ENCODE assay signal across 10 cellular contexts in genomic region chr3:81339040-81339845, GRCh38.
DNase-seq lines count a peak whose midpoint lies in the region; ATAC-seq and TF ChIP-seq lines count a peak whose summit lies in the region.
"Had no signal": no experiment of that assay in that cellular context is flagged by ENCODE, and none has a peak within 500 bp of the region (broad histone marks: within the 10 kb centered on the region; RNA-seq: fewer than 3 reads in every experiment).

No MANE protein-coding gene starts in this region.

- no peak overlapping the region for H3K27ac ChIP-seq in CD4-positive, alpha-beta T cell (ENCODE audit: low read depth, low read length)
- H3K27ac ChIP-seq in effector memory CD4-positive, alpha-beta T cell (ENCODE audit: insufficient read depth, low read length, poor library complexity, severe bottlenecking), result no peak overlapping the region
- H3K27ac ChIP-seq: SK-N-MC had no signal

- H3K9me3 ChIP-seq in CD4-positive, alpha-beta T cell (ENCODE audit: control insufficient read depth, low read length), result no peaks in the 10 kb centered on the region
- H3K9me3 ChIP-seq in effector memory CD4-positive, alpha-beta T cell (ENCODE audit: control insufficient read depth, low read length), result no peaks in the 10 kb centered on the region

- TF ChIP-seq CTCF in astrocyte of the spinal cord (IDR thresholded peaks at IDR 0.05; ENCODE audit: low read depth, low read length) (peak; percentile 60), osteocyte (IDR thresholded peaks at IDR 0.05) (peak; percentile 59)
- no peak for TF ChIP-seq CTCF in CD4-positive, alpha-beta T cell (IDR thresholded peaks at IDR 0.05)

- no peaks in the 10 kb centered on the region for H3K36me3 Mint-ChIP-seq in osteocyte (ENCODE audit: unreplicated experiment)
- no peaks in the 10 kb centered on the region for H3K36me3 Mint-ChIP-seq in T-cell
- H3K36me3 Mint-ChIP-seq in CD4-positive, alpha-beta T cell (ENCODE audit: low read depth), result no peaks in the 10 kb centered on the region
- H3K36me3 Mint-ChIP-seq: naive B cell had no signal

- in situ Hi-C loops in astrocyte of the spinal cord (cut with HindIII; ENCODE audit: low sequenced_read_pairs), result no loop called here

- peak; percentile 62 for DNase-seq in ELR (ENCODE audit: low read depth)
- peak; percentile 14 for DNase-seq in astrocyte of the spinal cord (ENCODE audit: low read depth, low spot score)
- DNase-seq in osteocyte (ENCODE audit: extremely low spot score, unreplicated experiment), result no peak
- DNase-seq in T-cell, result no peak
- DNase-seq in CD4-positive, alpha-beta T cell, result no peak
- no peak for DNase-seq in effector memory CD4-positive, alpha-beta T cell
- DNase-seq: naive B cell had no signal

- H3K9me3 Mint-ChIP-seq in osteocyte (ENCODE audit: unreplicated experiment) (no peaks in the 10 kb centered on the region), T-cell (peaks cover 0 to 8% (median 0%) of the 10 kb centered on the region in 3 donors)
- no peaks in the 10 kb centered on the region for H3K9me3 Mint-ChIP-seq in CD4-positive, alpha-beta T cell
- H3K9me3 Mint-ChIP-seq: naive B cell had no signal

- H3K27me3 Mint-ChIP-seq in osteocyte (ENCODE audit: unreplicated experiment), result no peaks in the 10 kb centered on the region
- no peaks in the 10 kb centered on the region for H3K27me3 Mint-ChIP-seq in T-cell
- no peaks in the 10 kb centered on the region for H3K27me3 Mint-ChIP-seq in CD4-positive, alpha-beta T cell
- H3K27me3 Mint-ChIP-seq: naive B cell had no signal

- H3K4me1 ChIP-seq in effector memory CD4-positive, alpha-beta T cell (ENCODE audit: control insufficient read depth, insufficient read depth, low read length, poor library complexity, severe bottlenecking), result no peaks in the 10 kb centered on the region

- POLR2A ChIA-PET in T-cell (lab: Charles Lee), result no interaction called here
- POLR2A ChIA-PET in CD4-positive, alpha-beta T cell (lab: Charles Lee), result no interaction called here

- H3K4me3 Mint-ChIP-seq in osteocyte (ENCODE audit: unreplicated experiment) (no peak overlapping the region), T-cell (no peak overlapping the region)
- no peak overlapping the region for H3K4me3 Mint-ChIP-seq in CD4-positive, alpha-beta T cell
- H3K4me3 Mint-ChIP-seq: naive B cell had no signal

- intact Hi-C loops in CD4-positive, alpha-beta T cell (cut with DNase I, micrococcal nuclease), result no loop called here

- H3K4me1 Mint-ChIP-seq in osteocyte (ENCODE audit: unreplicated experiment) (no peaks in the 10 kb centered on the region), T-cell (no peaks in the 10 kb centered on the region)
- no peaks in the 10 kb centered on the region for H3K4me1 Mint-ChIP-seq in CD4-positive, alpha-beta T cell (ENCODE audit: low read depth)
- H3K4me1 Mint-ChIP-seq: naive B cell had no signal

- no peaks in the 10 kb centered on the region for H3K36me3 ChIP-seq in effector memory CD4-positive, alpha-beta T cell (ENCODE audit: control insufficient read depth, insufficient read depth, low read length)

- peak; percentile 88 for ATAC-seq in GM21423 (IDR thresholded peaks at IDR 0.05; ENCODE audit: unreplicated experiment)
- peak; percentile 86 for ATAC-seq in HG03571 (IDR thresholded peaks at IDR 0.05; ENCODE audit: unreplicated experiment)
- ATAC-seq in T-cell (replicated peaks in 1 of 4), result no peak
- no peak for ATAC-seq in CD4-positive, alpha-beta T cell (ENCODE audit: poor library complexity)

- CTCF ChIA-PET in T-cell (lab: Charles Lee), result no interaction called here
- CTCF ChIA-PET in CD4-positive, alpha-beta T cell (lab: Charles Lee), result no interaction called here

- H3K4me3 ChIP-seq in astrocyte of the spinal cord (ENCODE audit: low read depth, low read length), result no peak overlapping the region
- H3K4me3 ChIP-seq in effector memory CD4-positive, alpha-beta T cell (ENCODE audit: insufficient read depth, low read depth, low read length, poor library complexity, severe bottlenecking), result no peak overlapping the region
- H3K4me3 ChIP-seq: SK-N-MC had no signal

- H3K27me3 ChIP-seq in CD4-positive, alpha-beta T cell (ENCODE audit: control insufficient read depth, insufficient read depth, low read length), result no peaks in the 10 kb centered on the region
- no peaks in the 10 kb centered on the region for H3K27me3 ChIP-seq in effector memory CD4-positive, alpha-beta T cell (replicated peaks; ENCODE audit: control insufficient read depth, insufficient read depth, low read length, poor library complexity, severe bottlenecking)

- H3K27ac Mint-ChIP-seq in osteocyte (ENCODE audit: unreplicated experiment) (no peak overlapping the region), T-cell (no peak overlapping the region)
- no peak overlapping the region for H3K27ac Mint-ChIP-seq in CD4-positive, alpha-beta T cell
- H3K27ac Mint-ChIP-seq: naive B cell had no signal

Comparison
In these comparisons a context has a peak if more than half of its experiments do, and no peak if none do; other contexts are left out.
1. DNase-seq: peak in ELR (single experiment) and astrocyte of the spinal cord (single experiment); none in osteocyte (single experiment), T-cell (0 of 34), CD4-positive, alpha-beta T cell (0 of 10) and effector memory CD4-positive, alpha-beta T cell (0 of 3).
2. ATAC-seq: peak in GM21423 (single experiment) and HG03571 (single experiment); none in T-cell (0 of 4) and CD4-positive, alpha-beta T cell (single experiment).